Comparison of ENCODE assay signal across 8 cellular contexts in genomic region chr1:78676347-78676982, GRCh38. TPM values are rescaled to one million over a fixed set of nuclear protein-coding genes. Genes with fewer than 3 reads are reported as not detected.
A peak's percentile ranks its signal among the peaks of the same experiment; 100 is the strongest.
DNase-seq lines count a peak whose midpoint lies in the region; TF ChIP-seq lines count a peak whose summit lies in the region.

No MANE protein-coding gene starts in this region.

- H3K27me3 ChIP-seq in HL-60 (ENCODE audit: insufficient read depth, poor library complexity, severe bottlenecking), result no peaks in the 10 kb centered on the region

- H3K27ac ChIP-seq in HL-60 (replicated peaks), result no peak overlapping the region

- intact Hi-C loops in posterior vena cava (cut with DNase I), result loop anchor here (5.0 to 10.0 kb wide), 2 partner anchors 59 to 62 kb away; no protein-coding TSS in a partner anchor

- H3K4me3 ChIP-seq in HL-60 (replicated peaks; ENCODE audit: insufficient read depth, low read length), result no peak overlapping the region
- no peak overlapping the region for H3K4me3 ChIP-seq in astrocyte of the spinal cord (ENCODE audit: low read depth, low read length)

- in situ Hi-C loops in astrocyte of the spinal cord (cut with HindIII; ENCODE audit: low sequenced_read_pairs), result no loop called here

- TF ChIP-seq CTCF in HL-60 (IDR thresholded peaks at IDR 0.05; ENCODE audit: insufficient read depth, low read length) (peak; percentile 59), astrocyte of the spinal cord (IDR thresholded peaks at IDR 0.05; ENCODE audit: low read depth, low read length) (peak; percentile 75)

- peak; percentile 39 for DNase-seq in NOMO-1 treated with DMSO at 0.1 percent for 48 hours (lab: John Stamatoyannopoulos, UW; ENCODE audit: unreplicated experiment)
- no peak for DNase-seq in NOMO-1 treated with dmso at 0.1 percent for 144 hours (lab: John Stamatoyannopoulos, UW; ENCODE audit: unreplicated experiment)
- peak; percentile 22 to 24 for DNase-seq in HL-60 (ENCODE audit: low read depth in 1 of 2, low spot score in 1 of 2)
- peak; percentile 68 for DNase-seq in RKO (ENCODE audit: low spot score)
- peak; percentile 80 for DNase-seq in astrocyte of the spinal cord (ENCODE audit: low read depth, low spot score)
- DNase-seq in inferior parietal cortex (ENCODE audit: extremely low spot score), result peak; percentile 81
- peak; percentile 17 to 29 for DNase-seq in stimulated activated CD4-positive, alpha-beta T cell treated with anti-CD3 and anti-CD28 coated beads, Interleukin-1b, Interleukin-23, amount 100 ng/mL, for 1 hour (ENCODE audit: low read depth in 2 of 2)
- DNase-seq in posterior vena cava (ENCODE audit: low spot score), result no peak

RNA-seq across cellular contexts. Expression of gene IFI44, which starts 26.8 kb away (rescaled TPM):
- total RNA-seq in posterior vena cava, result 10 to 100 TPM; 32.7 to 51.4 TPM

RNA-seq across cellular contexts. Expression of gene IFI44L, which starts 56.2 kb away (rescaled TPM):
- total RNA-seq in posterior vena cava, result 10 to 100 TPM in 1 of 2 donors, 1 to 10 TPM in 1; 9.9 to 36.4 TPM

Comparison
In these comparisons a context has a peak if more than half of its experiments do, and no peak if none do; other contexts are left out.
1. DNase-seq: peak in NOMO-1 treated with DMSO at 0.1 percent for 48 hours (single experiment), HL-60 (2 of 2), RKO (single experiment), astrocyte of the spinal cord (single experiment), inferior parietal cortex (single experiment) and stimulated activated CD4-positive, alpha-beta T cell treated with anti-CD3 and anti-CD28 coated beads, Interleukin-1b, Interleukin-23, amount 100 ng/mL, for 1 hour (2 of 2); none in NOMO-1 treated with dmso at 0.1 percent for 144 hours (single experiment) and posterior vena cava (single experiment).